ENCODE assay signal across 8 cellular contexts in genomic region chr2:202831241-202831997, GRCh38. TPM values are rescaled to one million over a fixed set of nuclear protein-coding genes. Genes with fewer than 3 reads are reported as not detected.
DNase-seq lines count a peak whose midpoint lies in the region; ATAC-seq, FAIRE-seq and TF ChIP-seq lines count a peak whose summit lies in the region.

No MANE protein-coding gene starts in this region.

- peak overlapping the region; percentile 49 for H3K4me2 ChIP-seq in DND-41 (ENCODE audit: insufficient read depth, low read length)

- no peak overlapping the region for H3K9ac ChIP-seq in DND-41 (ENCODE audit: low read depth, low read length)

- no peak for FAIRE-seq in pancreas (lab: Jason Lieb, UNC)

- no peaks in the 10 kb centered on the region for H3K36me3 ChIP-seq in DND-41 (ENCODE audit: insufficient read depth, low read length)
- no peaks in the 10 kb centered on the region for H3K36me3 ChIP-seq in pancreas

- H3K27ac ChIP-seq in DND-41 (ENCODE audit: low read length) (no peak overlapping the region), pancreas (no peak overlapping the region)

- H3K4me3 ChIP-seq in DND-41 (ENCODE audit: low read depth in 1 of 2, low read length in 2 of 2) (no peak overlapping the region), fibroblast of the aortic adventitia (ENCODE audit: low read depth, low read length) (no peak overlapping the region), pancreas (no peak overlapping the region)

- POLR2A ChIA-PET in HEK293T (lab: Yijun Ruan, JAX), result no interaction called here

- CTCF ChIA-PET in HEK293T (lab: Yijun Ruan, JAX), result interaction anchor here (0.5 to 0.6 kb wide), 4 partner anchors 17 to 238 kb away, joined by 3 read pairs; no protein-coding TSS in a partner anchor

- 22 to 29% methylated on average over 4 of the region's 4 CpGs for WGBS in pancreas, 2 donors

- no peaks in the 10 kb centered on the region for H3K79me2 ChIP-seq in DND-41 (ENCODE audit: insufficient read depth, low read length)

- H4K20me1 ChIP-seq in DND-41 (ENCODE audit: insufficient read depth, low read length), result no peaks in the 10 kb centered on the region

- intact Hi-C loops in pancreas (cut with DNase I), result no loop called here

- H3K4me1 ChIP-seq in DND-41 (ENCODE audit: insufficient read depth, low read length), result peaks cover 13% of the 10 kb centered on the region
- H3K4me1 ChIP-seq in pancreas, result no peaks in the 10 kb centered on the region

- H3K27me3 ChIP-seq in DND-41 (ENCODE audit: insufficient read depth, low read length, poor library complexity), result no peaks in the 10 kb centered on the region
- H3K27me3 ChIP-seq in pancreas, result no peaks in the 10 kb centered on the region

- TF ChIP-seq CTCF in DND-41 (IDR thresholded peaks at IDR 0.05; ENCODE audit: borderline replicate concordance, extremely low read depth, low read length, poor library complexity, severe bottlenecking) (peak; percentile 85), fibroblast of the aortic adventitia (IDR thresholded peaks at IDR 0.05; ENCODE audit: insufficient read depth, low read length) (peak; percentile 75), pancreas (IDR thresholded peaks at IDR 0.05) (peak; percentile 5 to 47 (median 30))

- peak overlapping the region; percentile 35 for H2AFZ ChIP-seq in DND-41 (ENCODE audit: low read depth, low read length)

- ATAC-seq in DND-41 (ENCODE audit: insufficient read depth, low read depth) (peak; percentile 97), pancreas (peak; percentile 64 to 92 (median 89)), HG03442 (IDR thresholded peaks at IDR 0.05; ENCODE audit: unreplicated experiment) (no peak), GM18870 (IDR thresholded peaks at IDR 0.05; ENCODE audit: unreplicated experiment) (no peak)

- H3K9me3 ChIP-seq in DND-41 (ENCODE audit: insufficient read depth, low read length, severe bottlenecking) (no peaks in the 10 kb centered on the region), pancreas (no peaks in the 10 kb centered on the region)

- DNase-seq in DND-41 (peak; percentile 77), HEK293T (ENCODE audit: extremely low spot score) (peak; percentile 65), NCI-H69 (lab: John Stamatoyannopoulos, UW) (peak; percentile 81), fibroblast of the aortic adventitia (ENCODE audit: low read depth) (peak; percentile 71), pancreas (peak in 2 of 6 donors; percentile 23 to 54)
- DNase-seq in activated CD8-positive, alpha-beta memory T cell treated with anti-CD3 and anti-CD28 coated beads, Interleukin-2, amount 50 U/mL, for 4 hours, result peak; percentile 36

TF ChIP-seq in HEK293T, 16 proteins besides CTCF, POLR2A, EP300 and RAD21:
- TF ChIP-seq FOXK2 (IDR thresholded peaks at IDR 0.05), result no peak

RNA-seq across cellular contexts. Expression of gene ICA1L, which starts 40.1 kb away (rescaled TPM):
- total RNA-seq in fibroblast of the aortic adventitia (ENCODE audit: low replicate concordance) (8.9 TPM in 2 replicates), pancreas (1 to 10 TPM; 2.7 to 4.6 (median 3.4) TPM)
- polyA plus RNA-seq in pancreas, result 1 to 10 TPM; 3.5 to 8.1 TPM

Comparison
In these comparisons a context has a peak if more than half of its experiments do, and no peak if none do; other contexts are left out.
1. ATAC-seq: peak in DND-41 (single experiment) and pancreas (4 of 4); none in HG03442 (single experiment) and GM18870 (single experiment).
2. CTCF ChIP-seq: peak in every context shown above with its lines; median percentile 85 in DND-41; 75 in fibroblast of the aortic adventitia; 30 in pancreas.